8 cellular contexts compared by ENCODE assay signal in genomic region chr20:41095110-41095969, GRCh38. TPM values are rescaled to one million over a fixed set of nuclear protein-coding genes. Genes with fewer than 3 reads are reported as not detected.
DNase-seq lines count a peak whose midpoint lies in the region; ATAC-seq, FAIRE-seq and TF ChIP-seq lines count a peak whose summit lies in the region.

No MANE protein-coding gene starts in this region.

- no peaks in the 10 kb centered on the region for H3K27me3 ChIP-seq in left lung

- POLR2A ChIA-PET in A549 (lab: Yijun Ruan, JAX): no interaction called here

- H3K4me1 ChIP-seq in A549 (no peaks in the 10 kb centered on the region), left lung (peaks cover 0 to 10% of the 10 kb centered on the region in 2 donors)

- no peak overlapping the region for H3K4me2 ChIP-seq in A549

- peak; percentile 79 to 81 for TF ChIP-seq RAD21 in A549 (conservative IDR thresholded peaks at IDR 0.05 in 1 of 2, IDR thresholded peaks at IDR 0.05 in 1 of 2)

- ATAC-seq in A549 (peak; percentile 86 to 87), left lung (peak; percentile 88), GM21447 (IDR thresholded peaks at IDR 0.05; ENCODE audit: unreplicated experiment) (no peak)

- TF ChIP-seq CTCF in A549 (IDR thresholded peaks at IDR 0.05): peak; percentile 91
- peak; percentile 90 for TF ChIP-seq CTCF in choroid plexus epithelial cell (conservative IDR thresholded peaks at IDR 0.05; ENCODE audit: low read depth, low read length)
- peak; percentile 74 to 76 for TF ChIP-seq CTCF in left lung (IDR thresholded peaks at IDR 0.05)

- peaks cover 0 to 95% of the 10 kb centered on the region in 2 donors for H3K36me3 ChIP-seq in left lung

- no peak for FAIRE-seq in A549 (lab: Jason Lieb, UNC)
- FAIRE-seq in GM19239 (lab: Jason Lieb, UNC): no peak

- no peak for TF ChIP-seq EP300 in A549 (IDR thresholded peaks at IDR 0.05)

- H3K27ac ChIP-seq in A549: no peak overlapping the region
- no peak overlapping the region for H3K27ac ChIP-seq in left lung

- CTCF ChIA-PET in A549 (lab: Yijun Ruan, JAX): interaction anchor here (0.7 to 11.1 kb wide), 33 partner anchors 9 to 281 kb away, joined by 3 to 208 read pairs (median 5); no protein-coding TSS in a partner anchor

- peak; percentile 53 to 64 for DNase-seq in A549 (ENCODE audit: low read depth in 1 of 2, low spot score in 1 of 2)
- peak; percentile 31 for DNase-seq in GM19239 (ENCODE audit: insufficient read length, low spot score)
- DNase-seq in NCI-H2227 (lab: John Stamatoyannopoulos, UW; ENCODE audit: unreplicated experiment): peak; percentile 67
- peak; percentile 36 for DNase-seq in activated CD4-positive, alpha-beta T cell treated with anti-CD3 and anti-CD28 coated beads for 1 hour
- peak; percentile 80 for DNase-seq in choroid plexus epithelial cell (ENCODE audit: low read depth)
- DNase-seq in left lung: peak; percentile 42 to 81
- peak; percentile 27 for DNase-seq in stimulated activated CD8-positive, alpha-beta memory T cell treated with anti-CD3 and anti-CD28 coated beads, Interleukin-15, amount 100 ng/mL, for 1 hour (ENCODE audit: low read depth)

- H3K4me3 ChIP-seq in A549 (no peak overlapping the region), choroid plexus epithelial cell (ENCODE audit: low read depth, low read length) (no peak overlapping the region), left lung (no peak overlapping the region)

- H3K9me3 ChIP-seq in A549 (no peaks in the 10 kb centered on the region), left lung (no peaks in the 10 kb centered on the region)

- no peak for TF ChIP-seq POLR2A in A549 (IDR thresholded peaks at IDR 0.05; ENCODE audit: low read length)

- intact Hi-C loops in left lung (cut with DNase I): loop anchor here in 1 of 2 donors (5.0 kb wide), 1 partner anchor 128 kb away; no protein-coding TSS in a partner anchor

- 37% methylated on average over 7 of the region's 7 CpGs for WGBS in A549 (ENCODE audit: missing lambda C conversion rate)

TF ChIP-seq in A549, 52 proteins besides CTCF, POLR2A, EP300 and RAD21:
- TF ChIP-seq SMC3 (IDR thresholded peaks at IDR 0.05) (peak; percentile 86), HOXA7 (CRISPR knock-in tag; IDR thresholded peaks at IDR 0.05) (no peak), RARB (CRISPR knock-in tag; IDR thresholded peaks at IDR 0.05) (no peak)

RNA-seq across cellular contexts. Expression of gene PLCG1, which starts 42.0 kb away (rescaled TPM):
- polyA plus RNA-seq in A549 (2011; rRNA removed): 22.0 and 37.1 TPM in 2 replicates
- polyA plus RNA-seq in A549 (2012; cell fraction: cytosol; rRNA removed): 34.2 and 36.8 TPM in 2 replicates
- 159 and 163 TPM in 2 replicates for polyA plus RNA-seq in A549 (2012; cell fraction: nucleus; rRNA removed)
- 52.1 to 65.3 TPM (median 65.0 TPM) in 3 replicates for polyA plus RNA-seq in A549 (2017; fragmentation: RNase III; extraction: RNeasy Plus Mini Kit Qiagen cat#74134 plus additional on column Dnase treatment)
- polyA minus RNA-seq in A549 (2011; rRNA and poly(A)+ RNA removed): 50.5 and 59.7 TPM in 2 replicates
- 100 to 1,000 TPM in 1 of 2 donors, 10 to 100 TPM in 1; 64.9 to 121 TPM for total RNA-seq in left lung

Comparison
In these comparisons a context has a peak if more than half of its experiments do, and no peak if none do; other contexts are left out.
1. DNase-seq: peak in every context shown above with its lines; median percentile 80 in choroid plexus epithelial cell; 67 in NCI-H2227; 62 in left lung; 58 in A549; 36 in activated CD4-positive, alpha-beta T cell treated with anti-CD3 and anti-CD28 coated beads for 1 hour; 31 in GM19239; 27 in stimulated activated CD8-positive, alpha-beta memory T cell treated with anti-CD3 and anti-CD28 coated beads, Interleukin-15, amount 100 ng/mL, for 1 hour.